In genomic region chr2:237712477-237713377, GRCh38 we compare ENCODE assay signal across 16 cellular contexts.
DNase-seq lines count a peak whose midpoint lies in the region; ATAC-seq and TF ChIP-seq lines count a peak whose summit lies in the region.
"Had no signal": no experiment of that assay in that cellular context is flagged by ENCODE, and none has a peak within 500 bp of the region (broad histone marks: within the 10 kb centered on the region; RNA-seq: fewer than 3 reads in every experiment).

No MANE protein-coding gene starts in this region.

- H3K4me3 ChIP-seq in CD8-positive, alpha-beta memory T cell (ENCODE audit: low read length): no peak overlapping the region
- H3K4me3 ChIP-seq: spleen, tibial artery had no signal

- H3K27me3 ChIP-seq in CD8-positive, alpha-beta memory T cell (ENCODE audit: insufficient read depth, low read length, poor library complexity, severe bottlenecking): no peaks in the 10 kb centered on the region
- H3K27me3 ChIP-seq: spleen, tibial artery had no signal

- H3K27ac ChIP-seq in CD8-positive, alpha-beta memory T cell (ENCODE audit: low read depth, low read length): no peak overlapping the region
- H3K27ac ChIP-seq: KMS-11, spleen had no signal

- DNase-seq in CD8-positive, alpha-beta memory T cell: no peak
- DNase-seq in activated T-cell treated with anti-CD3 and anti-CD28 coated beads, Interleukin-2, amount 50 U/mL, for 72 hours: no peak
- no peak for DNase-seq in left ventricle myocardium superior
- no peak for DNase-seq in progenitor cell of endocrine pancreas (ENCODE audit: low spot score, unreplicated experiment)
- DNase-seq in activated CD4-positive, alpha-beta T cell treated with anti-CD3 and anti-CD28 coated beads for 1 hour: no peak
- DNase-seq in amniotic stem cell (lab: John Stamatoyannopoulos, UW): no peak
- DNase-seq in MV-4-11 (lab: John Stamatoyannopoulos, UW): no peak
- DNase-seq: activated CD4-positive, alpha-beta T cell treated with anti-CD3 and anti-CD28 coated beads for 36 hours; amygdala; NCI-H1092 treated with DMSO at 0.1 percent for 48 hours; NCI-H526 treated with DMSO at 0.1 percent for 48 hours; posterior cingulate gyrus; spleen; tibial artery had no signal

- CTCF ChIA-PET in CD8-positive, alpha-beta memory T cell (lab: Charles Lee): interaction anchor here (1.5 to 2.5 kb wide), 3 partner anchors 10 to 40 kb away, joined by 5 to 11 read pairs (median 7); no protein-coding TSS in a partner anchor

- H3K9me3 Mint-ChIP-seq in CD8-positive, alpha-beta memory T cell: no peaks in the 10 kb centered on the region
- H3K9me3 Mint-ChIP-seq in activated T-cell treated with anti-CD3 and anti-CD28 coated beads, Interleukin-2, amount 50 U/mL, for 72 hours: no peaks in the 10 kb centered on the region
- no peaks in the 10 kb centered on the region for H3K9me3 Mint-ChIP-seq in progenitor cell of endocrine pancreas (ENCODE audit: low read depth)

- peaks cover 0 to 70% (median 11%) of the 10 kb centered on the region in 3 donors for H3K36me3 Mint-ChIP-seq in CD8-positive, alpha-beta memory T cell
- peaks cover 3 to 13% of the 10 kb centered on the region in 2 donors for H3K36me3 Mint-ChIP-seq in activated T-cell treated with anti-CD3 and anti-CD28 coated beads, Interleukin-2, amount 50 U/mL, for 72 hours (ENCODE audit: insufficient read depth in 2 of 2)
- peaks cover 10% of the 10 kb centered on the region for H3K36me3 Mint-ChIP-seq in progenitor cell of endocrine pancreas (ENCODE audit: insufficient read depth)

- H3K27ac Mint-ChIP-seq in CD8-positive, alpha-beta memory T cell: peak overlapping the region; percentile 27 to 80 (median 68)
- H3K27ac Mint-ChIP-seq in activated T-cell treated with anti-CD3 and anti-CD28 coated beads, Interleukin-2, amount 50 U/mL, for 72 hours: peak overlapping the region; percentile 56
- peak overlapping the region; percentile 31 for H3K27ac Mint-ChIP-seq in progenitor cell of endocrine pancreas

- ATAC-seq in activated T-cell treated with anti-CD3 and anti-CD28 coated beads, Interleukin-2, amount 50 U/mL, for 72 hours (replicated peaks in 1 of 2): peak in 1 of 2 donors; percentile 11
- ATAC-seq in left ventricle myocardium superior: peak; percentile 60
- ATAC-seq: activated CD4-positive, alpha-beta T cell treated with anti-CD3 and anti-CD28 coated beads for 36 hours; HCT116 had no signal

- peaks cover 12% of the 10 kb centered on the region for H3K4me1 ChIP-seq in CD8-positive, alpha-beta memory T cell (ENCODE audit: insufficient read depth, low read length)

- peak overlapping the region in 2 of 7 donors; percentile 18 to 29 for H3K4me3 Mint-ChIP-seq in CD8-positive, alpha-beta memory T cell
- no peak overlapping the region for H3K4me3 Mint-ChIP-seq in activated T-cell treated with anti-CD3 and anti-CD28 coated beads, Interleukin-2, amount 50 U/mL, for 72 hours
- H3K4me3 Mint-ChIP-seq in progenitor cell of endocrine pancreas (ENCODE audit: low read depth): no peak overlapping the region
- H3K4me3 Mint-ChIP-seq: activated CD4-positive, alpha-beta T cell treated with anti-CD3 and anti-CD28 coated beads for 36 hours had no signal

- H3K4me1 Mint-ChIP-seq in CD8-positive, alpha-beta memory T cell: peaks cover 57 to 87% (median 71%) of the 10 kb centered on the region in 3 donors
- peaks cover 55% of the 10 kb centered on the region for H3K4me1 Mint-ChIP-seq in activated T-cell treated with anti-CD3 and anti-CD28 coated beads, Interleukin-2, amount 50 U/mL, for 72 hours (ENCODE audit: low read depth)
- H3K4me1 Mint-ChIP-seq in progenitor cell of endocrine pancreas (ENCODE audit: low read depth): peaks cover 23% of the 10 kb centered on the region

- intact Hi-C loops in left ventricle myocardium superior (cut with micrococcal nuclease): no loop called here

- TF ChIP-seq CTCF in progenitor cell of endocrine pancreas (IDR thresholded peaks at IDR 0.05; ENCODE audit: unreplicated experiment): no peak

- POLR2A ChIA-PET in CD8-positive, alpha-beta memory T cell (lab: Charles Lee): no interaction called here

- H3K9me3 ChIP-seq in CD8-positive, alpha-beta memory T cell (ENCODE audit: low read length): no peaks in the 10 kb centered on the region
- H3K9me3 ChIP-seq: spleen, tibial artery had no signal

- H3K27me3 Mint-ChIP-seq in CD8-positive, alpha-beta memory T cell: peaks cover 0 to 4% of the 10 kb centered on the region in 2 donors
- H3K27me3 Mint-ChIP-seq in activated T-cell treated with anti-CD3 and anti-CD28 coated beads, Interleukin-2, amount 50 U/mL, for 72 hours (ENCODE audit: low read depth): no peaks in the 10 kb centered on the region
- H3K27me3 Mint-ChIP-seq in progenitor cell of endocrine pancreas: no peaks in the 10 kb centered on the region
- H3K27me3 Mint-ChIP-seq: activated CD4-positive, alpha-beta T cell treated with anti-CD3 and anti-CD28 coated beads for 36 hours had no signal

- peaks cover 4% of the 10 kb centered on the region for H3K36me3 ChIP-seq in CD8-positive, alpha-beta memory T cell (ENCODE audit: insufficient read depth, low read length)
